Comparison of ENCODE assay signal across 8 cellular contexts in genomic region chr6:43702522-43703440, GRCh38. TPM values are rescaled to one million over a fixed set of nuclear protein-coding genes. Genes with fewer than 3 reads are reported as not detected.
A peak's percentile ranks its signal among the peaks of the same experiment; 100 is the strongest.
DNase-seq lines count a peak whose midpoint lies in the region; ATAC-seq and TF ChIP-seq lines count a peak whose summit lies in the region.

No MANE protein-coding gene starts in this region.

- H3K9me2 ChIP-seq in GM23338 (ENCODE audit: insufficient read depth), result no peaks in the 10 kb centered on the region

- H3K4me1 ChIP-seq in GM23338 (ENCODE audit: insufficient read depth), result peaks cover 56% of the 10 kb centered on the region

- peak overlapping the region; percentile 74 for H3K4me2 ChIP-seq in GM23338

- DNase-seq in COLO668 (lab: John Stamatoyannopoulos, UW; ENCODE audit: unreplicated experiment), result peak; percentile 89
- DNase-seq in GM23338 (ENCODE audit: low spot score), result peak; percentile 98
- DNase-seq in NCI-H82 (lab: John Stamatoyannopoulos, UW), result peak; percentile 99
- peak; percentile 63 for DNase-seq in cerebellar cortex (ENCODE audit: low spot score)
- DNase-seq in kidney epithelial cell (ENCODE audit: low read depth), result peak; percentile 78
- peak; percentile 8 for DNase-seq in stimulated activated CD4-positive, alpha-beta T cell treated with anti-CD3 and anti-CD28 coated beads, Interleukin-4, amount 100 ng/mL, for 24 hours
- DNase-seq in GM10266 (ENCODE audit: extremely low spot score), result no peak
- no peak for DNase-seq in NCI-H1105 treated with DMSO at 0.1 percent for 48 hours (lab: John Stamatoyannopoulos, UW)

- H3K27me3 Mint-ChIP-seq in GM23338 (ENCODE audit: insufficient read depth, low read depth, poor library complexity), result peaks cover 11% of the 10 kb centered on the region

- H3K27ac ChIP-seq in GM23338 (ENCODE audit: low read depth), result peak overlapping the region; percentile 94

- no peaks in the 10 kb centered on the region for H3K27me3 ChIP-seq in GM23338 (ENCODE audit: insufficient read depth)
- no peaks in the 10 kb centered on the region for H3K27me3 ChIP-seq in kidney epithelial cell (ENCODE audit: control insufficient read depth, insufficient read depth, low read length)

- no peaks in the 10 kb centered on the region for H4K20me1 ChIP-seq in GM23338 (replicated peaks; ENCODE audit: insufficient read depth)

- no peaks in the 10 kb centered on the region for H3K79me2 ChIP-seq in GM23338 (replicated peaks; ENCODE audit: insufficient read depth)

- peak; percentile 81 for ATAC-seq in GM23338

- H3K4me1 Mint-ChIP-seq in GM23338, result peaks cover 79% of the 10 kb centered on the region

- H3K4me3 ChIP-seq in GM23338 (peak overlapping the region; percentile 43), kidney epithelial cell (ENCODE audit: low read depth, low read length) (no peak overlapping the region)

- no peaks in the 10 kb centered on the region; the same call in 1 of the 2 replicates for H3F3A ChIP-seq in GM23338 (replicated peaks; ENCODE audit: low read depth)

- H3K9me3 Mint-ChIP-seq in GM23338, result no peaks in the 10 kb centered on the region; the same call in 2 of the 3 replicates

- no peak for TF ChIP-seq CTCF in GM23338 (conservative IDR thresholded peaks at IDR 0.05; ENCODE audit: low read depth in 2 of 2)
- TF ChIP-seq CTCF in kidney epithelial cell (IDR thresholded peaks at IDR 0.05; ENCODE audit: insufficient read depth, low read length, poor library complexity, severe bottlenecking), result no peak
- TF ChIP-seq CTCF in GM10266 (IDR thresholded peaks at IDR 0.05; ENCODE audit: control insufficient read depth, insufficient read depth, low read depth, missing control alignments), result no peak

- peak overlapping the region; percentile 9; the same call in 1 of the 2 replicates for H2AFZ ChIP-seq in GM23338

- H3K36me3 Mint-ChIP-seq in GM23338 (ENCODE audit: low read depth), result no peaks in the 10 kb centered on the region

- H3K36me3 ChIP-seq in GM23338 (ENCODE audit: insufficient read depth) (no peaks in the 10 kb centered on the region), kidney epithelial cell (ENCODE audit: control insufficient read depth, insufficient read depth, low read length) (no peaks in the 10 kb centered on the region)

- peak overlapping the region; percentile 54 for H3K4me3 Mint-ChIP-seq in GM23338

- H3K27ac Mint-ChIP-seq in GM23338, result peak overlapping the region; percentile 94

TF ChIP-seq in GM23338, 12 proteins besides CTCF, POLR2A, EP300 and RAD21:
- TF ChIP-seq POLR2AphosphoS5 (IDR thresholded peaks at IDR 0.05; ENCODE audit: low read depth), result peak; percentile 57
- no peak for TF ChIP-seq JUNB (IDR thresholded peaks at IDR 0.05; ENCODE audit: unreplicated experiment)
- TF ChIP-seq, protein P1, sequence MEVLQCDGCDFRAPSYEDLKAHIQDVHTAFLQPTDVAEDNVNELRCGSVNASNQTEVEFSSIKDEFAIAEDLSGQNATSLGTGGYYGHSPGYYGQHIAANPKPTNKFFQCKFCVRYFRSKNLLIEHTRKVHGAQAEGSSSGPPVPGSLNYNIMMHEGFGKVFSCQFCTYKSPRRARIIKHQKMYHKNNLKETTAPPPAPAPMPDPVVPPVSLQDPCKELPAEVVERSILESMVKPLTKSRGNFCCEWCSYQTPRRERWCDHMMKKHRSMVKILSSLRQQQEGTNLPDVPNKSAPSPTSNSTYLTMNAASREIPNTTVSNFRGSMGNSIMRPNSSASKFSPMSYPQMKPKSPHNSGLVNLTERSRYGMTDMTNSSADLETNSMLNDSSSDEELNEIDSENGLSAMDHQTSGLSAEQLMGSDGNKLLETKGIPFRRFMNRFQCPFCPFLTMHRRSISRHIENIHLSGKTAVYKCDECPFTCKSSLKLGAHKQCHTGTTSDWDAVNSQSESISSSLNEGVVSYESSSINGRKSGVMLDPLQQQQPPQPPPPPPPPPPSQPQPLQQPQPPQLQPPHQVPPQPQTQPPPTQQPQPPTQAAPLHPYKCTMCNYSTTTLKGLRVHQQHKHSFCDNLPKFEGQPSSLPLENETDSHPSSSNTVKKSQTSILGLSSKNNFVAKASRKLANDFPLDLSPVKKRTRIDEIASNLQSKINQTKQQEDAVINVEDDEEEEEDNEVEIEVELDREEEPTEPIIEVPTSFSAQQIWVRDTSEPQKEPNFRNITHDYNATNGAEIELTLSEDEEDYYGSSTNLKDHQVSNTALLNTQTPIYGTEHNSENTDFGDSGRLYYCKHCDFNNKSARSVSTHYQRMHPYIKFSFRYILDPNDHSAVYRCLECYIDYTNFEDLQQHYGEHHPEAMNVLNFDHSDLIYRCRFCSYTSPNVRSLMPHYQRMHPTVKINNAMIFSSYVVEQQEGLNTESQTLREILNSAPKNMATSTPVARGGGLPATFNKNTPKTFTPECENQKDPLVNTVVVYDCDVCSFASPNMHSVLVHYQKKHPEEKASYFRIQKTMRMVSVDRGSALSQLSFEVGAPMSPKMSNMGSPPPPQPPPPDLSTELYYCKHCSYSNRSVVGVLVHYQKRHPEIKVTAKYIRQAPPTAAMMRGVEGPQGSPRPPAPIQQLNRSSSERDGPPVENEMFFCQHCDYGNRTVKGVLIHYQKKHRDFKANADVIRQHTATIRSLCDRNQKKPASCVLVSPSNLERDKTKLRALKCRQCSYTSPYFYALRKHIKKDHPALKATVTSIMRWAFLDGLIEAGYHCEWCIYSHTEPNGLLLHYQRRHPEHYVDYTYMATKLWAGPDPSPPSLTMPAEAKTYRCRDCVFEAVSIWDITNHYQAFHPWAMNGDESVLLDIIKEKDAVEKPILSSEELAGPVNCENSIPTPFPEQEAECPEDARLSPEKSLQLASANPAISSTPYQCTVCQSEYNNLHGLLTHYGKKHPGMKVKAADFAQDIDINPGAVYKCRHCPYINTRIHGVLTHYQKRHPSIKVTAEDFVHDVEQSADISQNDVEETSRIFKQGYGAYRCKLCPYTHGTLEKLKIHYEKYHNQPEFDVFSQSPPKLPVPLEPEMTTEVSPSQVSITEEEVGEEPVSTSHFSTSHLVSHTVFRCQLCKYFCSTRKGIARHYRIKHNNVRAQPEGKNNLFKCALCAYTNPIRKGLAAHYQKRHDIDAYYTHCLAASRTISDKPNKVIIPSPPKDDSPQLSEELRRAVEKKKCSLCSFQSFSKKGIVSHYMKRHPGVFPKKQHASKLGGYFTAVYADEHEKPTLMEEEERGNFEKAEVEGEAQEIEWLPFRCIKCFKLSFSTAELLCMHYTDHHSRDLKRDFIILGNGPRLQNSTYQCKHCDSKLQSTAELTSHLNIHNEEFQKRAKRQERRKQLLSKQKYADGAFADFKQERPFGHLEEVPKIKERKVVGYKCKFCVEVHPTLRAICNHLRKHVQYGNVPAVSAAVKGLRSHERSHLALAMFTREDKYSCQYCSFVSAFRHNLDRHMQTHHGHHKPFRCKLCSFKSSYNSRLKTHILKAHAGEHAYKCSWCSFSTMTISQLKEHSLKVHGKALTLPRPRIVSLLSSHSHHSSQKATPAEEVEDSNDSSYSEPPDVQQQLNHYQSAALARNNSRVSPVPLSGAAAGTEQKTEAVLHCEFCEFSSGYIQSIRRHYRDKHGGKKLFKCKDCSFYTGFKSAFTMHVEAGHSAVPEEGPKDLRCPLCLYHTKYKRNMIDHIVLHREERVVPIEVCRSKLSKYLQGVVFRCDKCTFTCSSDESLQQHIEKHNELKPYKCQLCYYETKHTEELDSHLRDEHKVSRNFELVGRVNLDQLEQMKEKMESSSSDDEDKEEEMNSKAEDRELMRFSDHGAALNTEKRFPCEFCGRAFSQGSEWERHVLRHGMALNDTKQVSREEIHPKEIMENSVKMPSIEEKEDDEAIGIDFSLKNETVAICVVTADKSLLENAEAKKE (CRISPR knock-in tag; IDR thresholded peaks at IDR 0.05), result peak; percentile 93
- TF ChIP-seq EZH2 (IDR thresholded peaks at IDR 0.05; ENCODE audit: low read depth, unreplicated experiment), result no peak
- peak; percentile 88 for TF ChIP-seq CREB1 (CRISPR knock-in tag; IDR thresholded peaks at IDR 0.05; ENCODE audit: low read depth)
TF ChIP-seq in GM23338: peak in this region for 3.

RNA-seq across cellular contexts. Expression of gene MRPS18A, which starts 15.2 kb away (rescaled TPM):
- 51.7 and 62.7 TPM in 2 replicates for total RNA-seq in GM23338 (2014; rRNA removed; shearing (Covaris generic))
- polyA plus RNA-seq in GM23338 (2016; fragmentation: Nextera tagmentation; extraction: Ambion mirVana), result 58.6 and 58.9 TPM in 2 replicates
- total RNA-seq in kidney epithelial cell, result 76.1 and 78.9 TPM in 2 replicates

RNA-seq across cellular contexts. Expression of gene RSPH9, which starts 57.9 kb away (rescaled TPM):
- total RNA-seq in GM23338 (2014; rRNA removed; shearing (Covaris generic)), result 0.10 TPM in 1 of 2 replicates, not detected in the other
- polyA plus RNA-seq in GM23338 (2016; fragmentation: Nextera tagmentation; extraction: Ambion mirVana), result 0.38 and 0.39 TPM in 2 replicates
- 0.08 and 0.41 TPM in 2 replicates for total RNA-seq in kidney epithelial cell

Comparison
In these comparisons a context has a peak if more than half of its experiments do, and no peak if none do; other contexts are left out.
1. DNase-seq: peak in COLO668 (single experiment), GM23338 (single experiment), NCI-H82 (single experiment), cerebellar cortex (single experiment), kidney epithelial cell (single experiment) and stimulated activated CD4-positive, alpha-beta T cell treated with anti-CD3 and anti-CD28 coated beads, Interleukin-4, amount 100 ng/mL, for 24 hours (single experiment); none in GM10266 (single experiment) and NCI-H1105 treated with DMSO at 0.1 percent for 48 hours (single experiment).